8 cellular contexts compared by ENCODE assay signal in genomic region chr11:66479741-66480115, GRCh38. TPM values are rescaled to one million over a fixed set of nuclear protein-coding genes. Genes with fewer than 3 reads are reported as not detected.
DNase-seq lines count a peak whose midpoint lies in the region; ATAC-seq and TF ChIP-seq lines count a peak whose summit lies in the region.

No MANE protein-coding gene starts in this region.

- peaks cover 11% of the 10 kb centered on the region for H3K4me1 Mint-ChIP-seq in progenitor cell of endocrine pancreas (ENCODE audit: low read depth)

- DNase-seq in GM06990 (ENCODE audit: extremely low read depth, insufficient read length) (no peak), foreskin fibroblast (no peak), progenitor cell of endocrine pancreas (ENCODE audit: low spot score, unreplicated experiment) (no peak), HCEC 1CT (no peak)

- peak; percentile 10 for ATAC-seq in HG02943 (IDR thresholded peaks at IDR 0.05; ENCODE audit: low read depth, unreplicated experiment)
- peak; percentile 62 for ATAC-seq in SK-N-SH treated with all-trans-retinoic acid at 6 μM for 48 hours
- ATAC-seq in GM21526 (IDR thresholded peaks at IDR 0.05; ENCODE audit: low FRiP score, unreplicated experiment), result no peak
- no peak for ATAC-seq in GM18858 (IDR thresholded peaks at IDR 0.05; ENCODE audit: unreplicated experiment)

- H3K4me3 ChIP-seq in GM06990 (replicated peaks; ENCODE audit: low read depth, low read length) (peak overlapping the region; percentile 79), foreskin fibroblast (ENCODE audit: low read depth in 1 of 2, low read length in 2 of 2) (peak overlapping the region; percentile 67 to 97)

- peak overlapping the region; percentile 93 for H3K4me3 Mint-ChIP-seq in progenitor cell of endocrine pancreas (ENCODE audit: low read depth)

- no peaks in the 10 kb centered on the region for H3K27me3 Mint-ChIP-seq in progenitor cell of endocrine pancreas

- peaks cover 2% of the 10 kb centered on the region for H3K36me3 ChIP-seq in GM06990 (ENCODE audit: control insufficient read depth, insufficient read depth, low read length)

- H3K36me3 Mint-ChIP-seq in progenitor cell of endocrine pancreas (ENCODE audit: insufficient read depth), result peaks cover 4% of the 10 kb centered on the region

- no peaks in the 10 kb centered on the region for H3K27me3 ChIP-seq in GM06990 (replicated peaks; ENCODE audit: control insufficient read depth, insufficient read depth, low read length)

- TF ChIP-seq CTCF in GM06990 (IDR thresholded peaks at IDR 0.05; ENCODE audit: insufficient read depth, low read length, poor library complexity, severe bottlenecking), result no peak
- no peak for TF ChIP-seq CTCF in foreskin fibroblast (IDR thresholded peaks at IDR 0.05; ENCODE audit: low read depth, low read length)
- TF ChIP-seq CTCF in progenitor cell of endocrine pancreas (IDR thresholded peaks at IDR 0.05; ENCODE audit: unreplicated experiment), result no peak

- H3K27ac Mint-ChIP-seq in progenitor cell of endocrine pancreas, result peak overlapping the region; percentile 97

- H3K9me3 Mint-ChIP-seq in progenitor cell of endocrine pancreas (ENCODE audit: low read depth), result no peaks in the 10 kb centered on the region

TF ChIP-seq in SK-N-SH treated with all-trans-retinoic acid at 6 μM for 48 hours, 23 proteins besides CTCF, POLR2A, EP300 and RAD21:
- TF ChIP-seq, protein P1, sequence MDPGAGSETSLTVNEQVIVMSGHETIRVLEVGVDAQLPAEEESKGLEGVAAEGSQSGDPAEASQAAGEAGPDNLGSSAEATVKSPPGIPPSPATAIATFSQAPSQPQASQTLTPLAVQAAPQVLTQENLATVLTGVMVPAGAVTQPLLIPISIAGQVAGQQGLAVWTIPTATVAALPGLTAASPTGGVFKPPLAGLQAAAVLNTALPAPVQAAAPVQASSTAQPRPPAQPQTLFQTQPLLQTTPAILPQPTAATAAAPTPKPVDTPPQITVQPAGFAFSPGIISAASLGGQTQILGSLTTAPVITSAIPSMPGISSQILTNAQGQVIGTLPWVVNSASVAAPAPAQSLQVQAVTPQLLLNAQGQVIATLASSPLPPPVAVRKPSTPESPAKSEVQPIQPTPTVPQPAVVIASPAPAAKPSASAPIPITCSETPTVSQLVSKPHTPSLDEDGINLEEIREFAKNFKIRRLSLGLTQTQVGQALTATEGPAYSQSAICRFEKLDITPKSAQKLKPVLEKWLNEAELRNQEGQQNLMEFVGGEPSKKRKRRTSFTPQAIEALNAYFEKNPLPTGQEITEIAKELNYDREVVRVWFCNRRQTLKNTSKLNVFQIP (CRISPR knock-in tag; IDR thresholded peaks at IDR 0.05; ENCODE audit: borderline replicate concordance, low read depth), result no peak
- TF ChIP-seq SNAI2 (CRISPR knock-in tag; IDR thresholded peaks at IDR 0.05), result no peak
- TF ChIP-seq, protein P2, sequence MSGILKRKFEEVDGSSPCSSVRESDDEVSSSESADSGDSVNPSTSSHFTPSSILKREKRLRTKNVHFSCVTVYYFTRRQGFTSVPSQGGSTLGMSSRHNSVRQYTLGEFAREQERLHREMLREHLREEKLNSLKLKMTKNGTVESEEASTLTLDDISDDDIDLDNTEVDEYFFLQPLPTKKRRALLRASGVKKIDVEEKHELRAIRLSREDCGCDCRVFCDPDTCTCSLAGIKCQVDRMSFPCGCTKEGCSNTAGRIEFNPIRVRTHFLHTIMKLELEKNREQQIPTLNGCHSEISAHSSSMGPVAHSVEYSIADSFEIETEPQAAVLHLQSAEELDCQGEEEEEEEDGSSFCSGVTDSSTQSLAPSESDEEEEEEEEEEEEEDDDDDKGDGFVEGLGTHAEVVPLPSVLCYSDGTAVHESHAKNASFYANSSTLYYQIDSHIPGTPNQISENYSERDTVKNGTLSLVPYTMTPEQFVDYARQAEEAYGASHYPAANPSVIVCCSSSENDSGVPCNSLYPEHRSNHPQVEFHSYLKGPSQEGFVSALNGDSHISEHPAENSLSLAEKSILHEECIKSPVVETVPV (CRISPR knock-in tag; IDR thresholded peaks at IDR 0.05), result no peak
- TF ChIP-seq BACH2 (CRISPR knock-in tag; IDR thresholded peaks at IDR 0.05; ENCODE audit: borderline replicate concordance), result no peak
- TF ChIP-seq ESRRG (CRISPR knock-in tag; IDR thresholded peaks at IDR 0.05), result no peak
- no peak for TF ChIP-seq TOX (CRISPR knock-in tag; IDR thresholded peaks at IDR 0.05; ENCODE audit: borderline replicate concordance)
- TF ChIP-seq ZNF70 (CRISPR knock-in tag; IDR thresholded peaks at IDR 0.05), result no peak
- no peak for TF ChIP-seq GLIS3 (CRISPR knock-in tag; IDR thresholded peaks at IDR 0.05)
- TF ChIP-seq ISL1 (CRISPR knock-in tag; IDR thresholded peaks at IDR 0.05), result no peak
- no peak for TF ChIP-seq TCF4 (CRISPR knock-in tag; IDR thresholded peaks at IDR 0.05; ENCODE audit: borderline replicate concordance)
- TF ChIP-seq, protein P3, sequence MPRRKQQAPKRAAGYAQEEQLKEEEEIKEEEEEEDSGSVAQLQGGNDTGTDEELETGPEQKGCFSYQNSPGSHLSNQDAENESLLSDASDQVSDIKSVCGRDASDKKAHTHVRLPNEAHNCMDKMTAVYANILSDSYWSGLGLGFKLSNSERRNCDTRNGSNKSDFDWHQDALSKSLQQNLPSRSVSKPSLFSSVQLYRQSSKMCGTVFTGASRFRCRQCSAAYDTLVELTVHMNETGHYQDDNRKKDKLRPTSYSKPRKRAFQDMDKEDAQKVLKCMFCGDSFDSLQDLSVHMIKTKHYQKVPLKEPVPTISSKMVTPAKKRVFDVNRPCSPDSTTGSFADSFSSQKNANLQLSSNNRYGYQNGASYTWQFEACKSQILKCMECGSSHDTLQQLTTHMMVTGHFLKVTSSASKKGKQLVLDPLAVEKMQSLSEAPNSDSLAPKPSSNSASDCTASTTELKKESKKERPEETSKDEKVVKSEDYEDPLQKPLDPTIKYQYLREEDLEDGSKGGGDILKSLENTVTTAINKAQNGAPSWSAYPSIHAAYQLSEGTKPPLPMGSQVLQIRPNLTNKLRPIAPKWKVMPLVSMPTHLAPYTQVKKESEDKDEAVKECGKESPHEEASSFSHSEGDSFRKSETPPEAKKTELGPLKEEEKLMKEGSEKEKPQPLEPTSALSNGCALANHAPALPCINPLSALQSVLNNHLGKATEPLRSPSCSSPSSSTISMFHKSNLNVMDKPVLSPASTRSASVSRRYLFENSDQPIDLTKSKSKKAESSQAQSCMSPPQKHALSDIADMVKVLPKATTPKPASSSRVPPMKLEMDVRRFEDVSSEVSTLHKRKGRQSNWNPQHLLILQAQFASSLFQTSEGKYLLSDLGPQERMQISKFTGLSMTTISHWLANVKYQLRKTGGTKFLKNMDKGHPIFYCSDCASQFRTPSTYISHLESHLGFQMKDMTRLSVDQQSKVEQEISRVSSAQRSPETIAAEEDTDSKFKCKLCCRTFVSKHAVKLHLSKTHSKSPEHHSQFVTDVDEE (CRISPR knock-in tag; IDR thresholded peaks at IDR 0.05), result no peak
- TF ChIP-seq ARNTL (CRISPR knock-in tag; IDR thresholded peaks at IDR 0.05; ENCODE audit: borderline replicate concordance, low read depth), result no peak

RNA-seq across cellular contexts. Expression of gene DPP3, which starts 0.5 kb away (rescaled TPM):
- 78.7 and 79.7 TPM in 2 replicates for total RNA-seq in progenitor cell of endocrine pancreas

RNA-seq across cellular contexts. Expression of gene PELI3, which starts 13.0 kb away (rescaled TPM):
- total RNA-seq in progenitor cell of endocrine pancreas, result 16.9 and 17.8 TPM in 2 replicates

RNA-seq across cellular contexts. Expression of gene BBS1, which starts 30.7 kb away (rescaled TPM):
- 75.4 and 80.3 TPM in 2 replicates for total RNA-seq in progenitor cell of endocrine pancreas

RNA-seq across cellular contexts. Expression of gene MRPL11, which starts 41.1 kb away (rescaled TPM):
- 54.3 and 59.1 TPM in 2 replicates for total RNA-seq in progenitor cell of endocrine pancreas

RNA-seq across cellular contexts. Expression of gene NPAS4, which starts 58.9 kb away (rescaled TPM):
- not detected in 2 replicates for total RNA-seq in progenitor cell of endocrine pancreas

Comparison
In these comparisons a context has a peak if more than half of its experiments do, and no peak if none do; other contexts are left out.
1. ATAC-seq: peak in HG02943 (single experiment) and SK-N-SH treated with all-trans-retinoic acid at 6 μM for 48 hours (single experiment); none in GM21526 (single experiment) and GM18858 (single experiment).